ENCODE assay signal across 16 cellular contexts in the genomic region with DNA sequence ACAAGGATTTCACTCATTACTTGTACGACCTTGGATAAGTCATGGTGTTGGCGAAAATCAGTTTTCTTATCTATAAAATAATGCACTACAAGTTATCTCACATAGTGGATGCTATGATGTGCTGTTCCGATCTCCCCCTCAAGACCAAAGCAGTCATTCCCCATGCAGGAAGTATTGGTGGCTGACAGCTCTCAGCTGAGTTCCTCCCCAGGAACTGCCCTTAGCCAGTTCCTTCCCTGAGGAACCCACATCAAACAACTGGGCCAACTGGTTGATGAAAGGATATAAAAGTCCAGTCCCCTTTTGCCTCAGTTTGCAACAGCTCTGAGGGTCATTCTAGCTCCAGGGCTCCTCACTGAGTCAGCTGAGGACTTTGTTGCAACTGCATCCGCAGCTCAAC. TPM values are rescaled to one million over a fixed set of nuclear protein-coding genes. Genes with fewer than 3 reads are reported as not detected.
DNase-seq lines count a peak whose midpoint lies in the region; ATAC-seq, FAIRE-seq and TF ChIP-seq lines count a peak whose summit lies in the region.
"Had no signal": no experiment of that assay in that cellular context is flagged by ENCODE, and none has a peak within 500 bp of the region (broad histone marks: within the 10 kb centered on the region; RNA-seq: fewer than 3 reads in every experiment).

No MANE protein-coding gene starts in this region.

- RAD21 ChIA-PET in GM12878 (lab: Charles Lee; ENCODE audit: unreplicated experiment): interaction anchor here (1.0 to 5.3 kb wide), 2 partner anchors 11 to 16 kb away, joined by 3 to 42 read pairs; a partner anchor contains a TSS

- SMC1A ChIA-PET in GM12878 (lab: Charles Lee; ENCODE audit: uncharacterized antibody, unreplicated experiment): interaction anchor here (1.2 to 6.4 kb wide), 9 partner anchors 9 to 88 kb away, joined by 3 to 79 read pairs (median 4); a partner anchor contains a TSS

- DNase-seq in CD1c-positive myeloid dendritic cell (ENCODE audit: extremely low spot score) (peak; percentile 37), MV-4-11 (lab: John Stamatoyannopoulos, UW) (peak; percentile 17), GM12878 (ENCODE audit: low read depth, low spot score) (no peak), endodermal cell (no peak), hepatocyte (ENCODE audit: low spot score) (no peak), tibial artery (no peak)
- DNase-seq: activated CD4-positive, alpha-beta T cell treated with anti-CD3 and anti-CD28 coated beads for 4 hours; cortex of kidney; lower lobe of right lung; NCI-H1105 treated with DMSO at 0.1 percent for 48 hours; NCI-H2171 treated with DMSO at 0.1 percent for 48 hours; small intestine had no signal

- POLR2A ChIA-PET in GM12878 (lab: Charles Lee): interaction anchor here (0.6 to 3.5 kb wide), 7 partner anchors 10 to 686 kb away, joined by 3 to 20 read pairs (median 3); a partner anchor contains a TSS

- intact Hi-C loops in GM12878 (cut with micrococcal nuclease; ENCODE audit: unreplicated experiment): no loop called here
- intact Hi-C loops in tibial artery (cut with DNase I; ENCODE audit: low total_unique reads): no loop called here

- H3K4me3 Mint-ChIP-seq in endodermal cell: no peak overlapping the region

- H3K9me2 ChIP-seq in hepatocyte (replicated peaks; ENCODE audit: insufficient read depth): no peaks in the 10 kb centered on the region

- H3K27ac Mint-ChIP-seq in endodermal cell: no peak overlapping the region
- H3K27ac Mint-ChIP-seq: IgD-negative memory B cell had no signal

- H3K79me2 ChIP-seq in GM12878 (ENCODE audit: control insufficient read depth, insufficient read depth, low read length) (peaks cover 15% of the 10 kb centered on the region), hepatocyte (no peaks in the 10 kb centered on the region)

- CTCF ChIA-PET in GM12878 (lab: Yijun Ruan, JAX): interaction anchor here (0.6 to 6.4 kb wide), 8 partner anchors 8 to 105 kb away, joined by 3 to 60 read pairs (median 4); a partner anchor contains a TSS

- H3K36me3 ChIP-seq in BLaER1 (peaks cover 11% of the 10 kb centered on the region), GM12878 (ENCODE audit: control insufficient read depth in 2 of 2, insufficient read depth in 2 of 2, low read length in 1 of 2) (no peaks in the 10 kb centered on the region), endodermal cell (ENCODE audit: control insufficient read depth, insufficient read depth, low read length) (no peaks in the 10 kb centered on the region), hepatocyte (replicated peaks; ENCODE audit: insufficient read depth, low read depth) (no peaks in the 10 kb centered on the region), tibial artery (no peaks in the 10 kb centered on the region)
- H3K36me3 ChIP-seq: lower lobe of right lung, tibial nerve had no signal

- H4K20me1 ChIP-seq in BLaER1: no peaks in the 10 kb centered on the region
- H4K20me1 ChIP-seq in GM12878 (ENCODE audit: control insufficient read depth, insufficient read depth): no peaks in the 10 kb centered on the region
- no peaks in the 10 kb centered on the region for H4K20me1 ChIP-seq in hepatocyte (ENCODE audit: insufficient read depth, poor library complexity, severe bottlenecking)

- H3K4me1 Mint-ChIP-seq in endodermal cell: peaks cover 40% of the 10 kb centered on the region

- no peak for TF ChIP-seq RAD21 in GM12878 (IDR thresholded peaks at IDR 0.05; ENCODE audit: insufficient read depth, low read depth, low read length)

- H3K4me3 ChIP-seq in BLaER1 (peak overlapping the region; percentile 26; the same call in 1 of the 2 replicates), GM12878 (no peak overlapping the region), endodermal cell (ENCODE audit: low read length) (no peak overlapping the region), hepatocyte (no peak overlapping the region), tibial artery (no peak overlapping the region)
- H3K4me3 ChIP-seq: lower lobe of right lung, tibial nerve had no signal

- peaks cover 18% of the 10 kb centered on the region for H3K9me3 Mint-ChIP-seq in endodermal cell

- H3K27ac ChIP-seq in BLaER1: peak overlapping the region; percentile 74
- H3K27ac ChIP-seq in GM12878 (ENCODE audit: control insufficient read depth, insufficient read depth): no peak overlapping the region
- no peak overlapping the region for H3K27ac ChIP-seq in endodermal cell (ENCODE audit: low read depth, low read length)
- no peak overlapping the region for H3K27ac ChIP-seq in hepatocyte
- H3K27ac ChIP-seq in tibial artery: no peak overlapping the region
- H3K27ac ChIP-seq: lower lobe of right lung, tibial nerve had no signal

- no peak for FAIRE-seq in GM12878 (lab: Jason Lieb, UNC)
- FAIRE-seq: small intestine had no signal

- TF ChIP-seq CTCF in GM12878 (IDR thresholded peaks at IDR 0.05 in 2 of 3, conservative IDR thresholded peaks at IDR 0.05 in 1 of 3; ENCODE audit: control insufficient read depth in 2 of 3, extremely low read depth in 1 of 3, insufficient read depth in 1 of 3, low read depth in 3 of 3, low read length in 3 of 3): no peak
- no peak for TF ChIP-seq CTCF in endodermal cell (conservative IDR thresholded peaks at IDR 0.05)
- no peak for TF ChIP-seq CTCF in hepatocyte (IDR thresholded peaks at IDR 0.05; ENCODE audit: poor library complexity)
- TF ChIP-seq CTCF in tibial artery (IDR thresholded peaks at IDR 0.05): no peak

- no peaks in the 10 kb centered on the region for H3K36me3 Mint-ChIP-seq in endodermal cell (ENCODE audit: low read depth)

- H2AFZ ChIP-seq in GM12878 (ENCODE audit: control insufficient read depth, low read depth, low read length): no peak overlapping the region; the same call in 1 of the 2 replicates
- H2AFZ ChIP-seq in hepatocyte: no peak overlapping the region

- ATAC-seq in GM12878: no peak

- no peaks in the 10 kb centered on the region for H3K27me3 Mint-ChIP-seq in endodermal cell (ENCODE audit: insufficient read depth)
- H3K27me3 Mint-ChIP-seq: IgD-negative memory B cell had no signal

- H3K4me2 ChIP-seq in BLaER1 (peak overlapping the region; percentile 83), GM12878 (ENCODE audit: control insufficient read depth, insufficient read depth) (no peak overlapping the region), hepatocyte (no peak overlapping the region)

- BruUV-seq in GM12878 (replicated peaks; lab: Mats Ljungman, UMichigan): no TSS peak

- H3K9ac ChIP-seq in BLaER1: no peak overlapping the region; the same call in 1 of the 2 replicates
- H3K9ac ChIP-seq in GM12878 (ENCODE audit: control insufficient read depth, insufficient read depth, low read length): no peak overlapping the region
- H3K9ac ChIP-seq in endodermal cell (ENCODE audit: extremely low read depth, low read length, poor library complexity, severe bottlenecking): no peak overlapping the region

- TF ChIP-seq POLR2A in GM12878 (IDR thresholded peaks at IDR 0.05; ENCODE audit: low read depth, low read length): no peak

- H3K27me3 ChIP-seq in BLaER1 (no peaks in the 10 kb centered on the region), GM12878 (replicated peaks in 1 of 2; ENCODE audit: control insufficient read depth in 2 of 2, insufficient read depth in 2 of 2, low read length in 1 of 2) (no peaks in the 10 kb centered on the region), endodermal cell (ENCODE audit: control insufficient read depth, insufficient read depth, low read length, poor library complexity, severe bottlenecking) (no peaks in the 10 kb centered on the region), hepatocyte (no peaks in the 10 kb centered on the region), tibial artery (no peaks in the 10 kb centered on the region)
- H3K27me3 ChIP-seq: tibial nerve had no signal

- in situ Hi-C loops in GM12878 (cut with MboI): no loop called here

- 98% methylated on average over 4 of the region's 4 CpGs for WGBS in GM12878 (ENCODE audit: insufficient coverage, insufficient replicate concordance, low lambda C conversion rate, missing lambda C conversion rate)
- 92 to 100% methylated on average over 1 to 4 of the region's 4 CpGs for WGBS in endodermal cell (ENCODE audit: insufficient coverage in 1 of 2, insufficient read length in 1 of 2), 2 experiments
- 95% methylated on average over 4 of the region's 4 CpGs for WGBS in hepatocyte (ENCODE audit: low lambda C conversion rate, missing lambda C conversion rate)

- H3K9me3 ChIP-seq in BLaER1 (peaks cover 31% of the 10 kb centered on the region), GM12878 (replicated peaks; ENCODE audit: control insufficient read depth, insufficient read depth, low read length) (no peaks in the 10 kb centered on the region; the same call in 1 of the 3 replicates), endodermal cell (ENCODE audit: control insufficient read depth, low read length) (peaks cover 25% of the 10 kb centered on the region), hepatocyte (ENCODE audit: low read depth) (no peaks in the 10 kb centered on the region), tibial artery (no peaks in the 10 kb centered on the region)
- H3K9me3 ChIP-seq: lower lobe of right lung had no signal

- TF ChIP-seq EP300 in GM12878 (IDR thresholded peaks at IDR 0.05; ENCODE audit: borderline replicate concordance in 1 of 2, control insufficient read depth in 1 of 2, low read depth in 2 of 2, low read length in 2 of 2): no peak

- H3K4me1 ChIP-seq in BLaER1 (peaks cover 72% of the 10 kb centered on the region), GM12878 (ENCODE audit: control insufficient read depth, insufficient read depth, low read length) (peaks cover 51% of the 10 kb centered on the region), endodermal cell (ENCODE audit: control insufficient read depth, insufficient read depth, low read length) (peaks cover 24% of the 10 kb centered on the region), hepatocyte (ENCODE audit: insufficient read depth) (peaks cover 16% of the 10 kb centered on the region), tibial artery (no peaks in the 10 kb centered on the region)

RNA-seq across cellular contexts. Expression of a gene that starts 16.0 kb away (rescaled TPM):
- 1,111 and 1,167 TPM in 2 replicates for total RNA-seq in GM12878 (2013; cell fraction: nucleolus; rRNA removed)
- total RNA-seq in GM12878 (2014; rRNA removed): 121 and 136 TPM in 2 replicates
- 134 and 145 TPM in 2 replicates for total RNA-seq in GM12878 (2014; rRNA removed; fragmentation: Illumina TruSeq; extraction: Trizol)
- total RNA-seq in GM12878 (2021): 125 and 140 TPM in 2 replicates
- 41.2 TPM for polyA plus RNA-seq in GM12878 (2011; ENCODE audit: low read depth)
- 260 and 289 TPM in 2 replicates for polyA plus RNA-seq in GM12878 (2011; rRNA removed)
- 194 and 205 TPM in 2 replicates for polyA plus RNA-seq in GM12878 (2011; cell fraction: cytosol; rRNA removed)
- 385 and 567 TPM in 2 replicates for polyA plus RNA-seq in GM12878 (2011; cell fraction: nucleus; rRNA removed)
- 73.7 and 121 TPM in 2 replicates for polyA plus RNA-seq in GM12878 (2012)
- 134 and 155 TPM in 2 replicates for polyA plus RNA-seq in GM12878 (2014; fragmentation: Illumina TruSeq; extraction: Trizol)
- 100 to 1,000 TPM; 128 to 145 TPM for polyA plus RNA-seq in GM12878 (2014; fragmentation: Nextera tagmentation; extraction: Ambion mirVana)
- polyA plus RNA-seq in GM12878 (2014; rRNA removed): 154 and 204 TPM in 2 replicates
- polyA plus RNA-seq in GM12878 (2016; fragmentation: Nextera tagmentation; extraction: Ambion mirVana): 10 to 100 TPM; 87.3 to 89.7 TPM
- polyA minus RNA-seq in GM12878 (2011; rRNA and poly(A)+ RNA removed): 378 and 409 TPM in 2 replicates
- 105 and 108 TPM in 2 replicates for polyA minus RNA-seq in GM12878 (2011; cell fraction: cytosol; rRNA and poly(A)+ RNA removed)
- polyA minus RNA-seq in GM12878 (2011; cell fraction: nucleus; rRNA and poly(A)+ RNA removed): 309 and 389 TPM in 2 replicates
- total RNA-seq in endodermal cell: not detected
- not detected for polyA plus RNA-seq in endodermal cell (2013, experiment 1 of 2)
- polyA plus RNA-seq in endodermal cell (2013, experiment 2 of 2): not detected
- total RNA-seq in hepatocyte: 0.20 and 1.2 TPM in 2 replicates
- polyA plus RNA-seq in hepatocyte: 2.1 and 2.3 TPM in 2 replicates
- polyA plus RNA-seq: BJ had no signal

RNA-seq across cellular contexts. Expression of a gene that starts 48.7 kb away (rescaled TPM):
- total RNA-seq in GM12878 (2013; cell fraction: nucleolus; rRNA removed): 550 and 565 TPM in 2 replicates
- total RNA-seq in GM12878 (2014; rRNA removed): 415 and 499 TPM in 2 replicates
- 445 and 463 TPM in 2 replicates for total RNA-seq in GM12878 (2014; rRNA removed; fragmentation: Illumina TruSeq; extraction: Trizol)
- 311 and 323 TPM in 2 replicates for total RNA-seq in GM12878 (2021)
- polyA plus RNA-seq in GM12878 (2011; ENCODE audit: low read depth): 1,141 TPM
- polyA plus RNA-seq in GM12878 (2011; rRNA removed): 1,315 and 1,412 TPM in 2 replicates
- polyA plus RNA-seq in GM12878 (2011; cell fraction: cytosol; rRNA removed): 831 and 1,170 TPM in 2 replicates
- 317 and 485 TPM in 2 replicates for polyA plus RNA-seq in GM12878 (2011; cell fraction: nucleus; rRNA removed)
- polyA plus RNA-seq in GM12878 (2012): 688 and 1,150 TPM in 2 replicates
- polyA plus RNA-seq in GM12878 (2014; fragmentation: Illumina TruSeq; extraction: Trizol): 487 and 663 TPM in 2 replicates
- polyA plus RNA-seq in GM12878 (2014; fragmentation: Nextera tagmentation; extraction: Ambion mirVana): 100 to 1,000 TPM; 667 to 776 TPM
- 335 and 411 TPM in 2 replicates for polyA plus RNA-seq in GM12878 (2014; rRNA removed)
- polyA plus RNA-seq in GM12878 (2016; fragmentation: Nextera tagmentation; extraction: Ambion mirVana): 100 to 1,000 TPM; 302 to 328 TPM
- 654 and 682 TPM in 2 replicates for polyA minus RNA-seq in GM12878 (2011; rRNA and poly(A)+ RNA removed)
- 176 and 177 TPM in 2 replicates for polyA minus RNA-seq in GM12878 (2011; cell fraction: cytosol; rRNA and poly(A)+ RNA removed)
- polyA minus RNA-seq in GM12878 (2011; cell fraction: nucleus; rRNA and poly(A)+ RNA removed): 79.5 and 82.9 TPM in 2 replicates
- total RNA-seq in endodermal cell: 1 to 10 TPM in 1 of 2 donors, under 1 TPM in 1; 0.55 to 1.1 TPM
- polyA plus RNA-seq in endodermal cell (2013, experiment 1 of 2): 2.5 TPM
- 3.1 TPM for polyA plus RNA-seq in endodermal cell (2013, experiment 2 of 2)
- total RNA-seq in hepatocyte: 0.30 and 0.68 TPM in 2 replicates
- not detected in 2 replicates for polyA plus RNA-seq in hepatocyte
- polyA plus RNA-seq: BJ had no signal

Comparison
In these comparisons a context has a peak if more than half of its experiments do, and no peak if none do; other contexts are left out.
1. DNase-seq: peak in CD1c-positive myeloid dendritic cell (single experiment) and MV-4-11 (single experiment); none in GM12878 (single experiment), endodermal cell (single experiment), hepatocyte (single experiment) and tibial artery (0 of 2).
2. RNA of a gene that starts 16.0 kb away (total RNA-seq): 121 to 1,167 TPM in GM12878; 0.20 to 1.2 TPM in hepatocyte and not detected in endodermal cell; every median in the first group is over 10 times any median in the second.
3. RNA of a gene that starts 48.7 kb away (total RNA-seq): 311 to 565 TPM in GM12878; 0.55 to 1.1 TPM in endodermal cell and 0.30 to 0.68 TPM in hepatocyte; every median in the first group is over 100 times any median in the second.